In genomic region chr1:24923485-24924113, GRCh38 we compare ENCODE assay signal across 17 cellular contexts. TPM values are rescaled to one million over a fixed set of nuclear protein-coding genes. Genes with fewer than 3 reads are reported as not detected.
DNase-seq lines count a peak whose midpoint lies in the region; ATAC-seq and TF ChIP-seq lines count a peak whose summit lies in the region.
"Had no signal": no experiment of that assay in that cellular context is flagged by ENCODE, and none has a peak within 500 bp of the region (broad histone marks: within the 10 kb centered on the region; RNA-seq: fewer than 3 reads in every experiment).

No MANE protein-coding gene starts in this region.

- H3K9me3 ChIP-seq in OCI-LY3 (ENCODE audit: insufficient read depth, low read length) (no peaks in the 10 kb centered on the region), WERI-Rb-1 (ENCODE audit: severe bottlenecking) (no peaks in the 10 kb centered on the region), lower lobe of right lung (no peaks in the 10 kb centered on the region)
- H3K9me3 ChIP-seq: left lung had no signal

- ATAC-seq in GM18909 (IDR thresholded peaks at IDR 0.05; ENCODE audit: poor library complexity, unreplicated experiment) (peak; percentile 44), esophagus mucosa (peak; percentile 14), lower lobe of right lung (no peak)
- ATAC-seq: activated CD4-positive, CD25-positive, alpha-beta regulatory T cell treated with anti-CD3 and anti-CD28 coated beads, Interleukin-2, amount 50 U/mL, for 24 hours; left lung had no signal

- TF ChIP-seq CTCF in GM10248 (IDR thresholded peaks at IDR 0.05; ENCODE audit: control extremely low read depth, extremely low read depth, low read depth, missing control alignments): no peak
- TF ChIP-seq CTCF in OCI-LY3 (IDR thresholded peaks at IDR 0.05; ENCODE audit: low read depth, low read length): no peak
- TF ChIP-seq CTCF in WERI-Rb-1 (IDR thresholded peaks at IDR 0.05; ENCODE audit: low read depth, low read length): no peak
- no peak for TF ChIP-seq CTCF in lower lobe of right lung (IDR thresholded peaks at IDR 0.05)

- H3K27ac ChIP-seq in OCI-LY3 (ENCODE audit: low read length) (peak overlapping the region; percentile 79), WERI-Rb-1 (no peak overlapping the region), lower lobe of right lung (no peak overlapping the region)
- H3K27ac ChIP-seq: left lung had no signal

- H3K4me2 ChIP-seq in OCI-LY3 (ENCODE audit: low read length): peak overlapping the region; percentile 91

- H4K20me1 ChIP-seq in OCI-LY3 (ENCODE audit: insufficient read depth, low read length): peaks cover 73% of the 10 kb centered on the region

- H3K36me3 ChIP-seq in OCI-LY3 (replicated peaks; ENCODE audit: low read depth, low read length): peaks cover 59% of the 10 kb centered on the region
- peaks cover 6% of the 10 kb centered on the region for H3K36me3 ChIP-seq in WERI-Rb-1
- H3K36me3 ChIP-seq in lower lobe of right lung: peaks cover 4% of the 10 kb centered on the region
- H3K36me3 ChIP-seq: left lung had no signal

- H3K79me2 ChIP-seq in OCI-LY3 (ENCODE audit: low read length): peaks cover 93% of the 10 kb centered on the region

- H3K27me3 ChIP-seq in OCI-LY3 (ENCODE audit: low read depth, low read length) (no peaks in the 10 kb centered on the region), WERI-Rb-1 (ENCODE audit: insufficient read depth, low read depth, severe bottlenecking) (peaks cover 4% of the 10 kb centered on the region), lower lobe of right lung (ENCODE audit: low read depth) (peaks cover 55% of the 10 kb centered on the region)

- DNase-seq in GM10248 (ENCODE audit: extremely low spot score) (peak; percentile 76), WERI-Rb-1 (no peak), COR-L47 (lab: John Stamatoyannopoulos, UW) (no peak), lower lobe of right lung (no peak), NCI-H2081 treated with DMSO at 0.1 percent for 48 hours (lab: John Stamatoyannopoulos, UW) (no peak)
- DNase-seq: aorta; Calu3; effector CD4-positive, alpha-beta T cell; left lung; NCI-H1417; NCI-H524; nucleus accumbens; SIG-M5 had no signal

- H3K4me1 ChIP-seq in OCI-LY3 (ENCODE audit: low read length) (peaks cover 82% of the 10 kb centered on the region), lower lobe of right lung (peaks cover 28% of the 10 kb centered on the region)

- CTCF ChIA-PET in GM10248 (lab: Yijun Ruan, JAX): interaction anchor here (1.1 to 2.0 kb wide), 4 partner anchors 9 to 114 kb away, joined by 3 to 11 read pairs (median 5); no protein-coding TSS in a partner anchor

- POLR2A ChIA-PET in GM10248 (lab: Yijun Ruan, JAX): interaction anchor here (1.1 kb wide), 1 partner anchor 98 kb away, joined by 4 read pairs; no protein-coding TSS in a partner anchor

- intact Hi-C loops in lower lobe of right lung (cut with DNase I): no loop called here

- peak overlapping the region; percentile 38; the same call in 1 of the 2 replicates for H3K9ac ChIP-seq in OCI-LY3 (ENCODE audit: low read length)

- peak overlapping the region; percentile 54 for H3K4me3 ChIP-seq in OCI-LY3 (ENCODE audit: low read length)
- no peak overlapping the region for H3K4me3 ChIP-seq in WERI-Rb-1 (ENCODE audit: low read depth, low read length)
- H3K4me3 ChIP-seq in lower lobe of right lung: no peak overlapping the region
- H3K4me3 ChIP-seq: left lung had no signal

- H2AFZ ChIP-seq in OCI-LY3 (ENCODE audit: low read depth, low read length): no peak overlapping the region

RNA-seq across cellular contexts. Expression of gene RUNX3, which starts 6.5 kb away (rescaled TPM):
- total RNA-seq in esophagus mucosa (1.6 TPM), lower lobe of right lung (13.1 TPM)

Comparison
In these comparisons a context has a peak if more than half of its experiments do, and no peak if none do; other contexts are left out.
1. ATAC-seq: peak in GM18909 (single experiment) and esophagus mucosa (single experiment); none in lower lobe of right lung (0 of 2).